ENCODE assay signal across 15 cellular contexts in the genomic region with DNA sequence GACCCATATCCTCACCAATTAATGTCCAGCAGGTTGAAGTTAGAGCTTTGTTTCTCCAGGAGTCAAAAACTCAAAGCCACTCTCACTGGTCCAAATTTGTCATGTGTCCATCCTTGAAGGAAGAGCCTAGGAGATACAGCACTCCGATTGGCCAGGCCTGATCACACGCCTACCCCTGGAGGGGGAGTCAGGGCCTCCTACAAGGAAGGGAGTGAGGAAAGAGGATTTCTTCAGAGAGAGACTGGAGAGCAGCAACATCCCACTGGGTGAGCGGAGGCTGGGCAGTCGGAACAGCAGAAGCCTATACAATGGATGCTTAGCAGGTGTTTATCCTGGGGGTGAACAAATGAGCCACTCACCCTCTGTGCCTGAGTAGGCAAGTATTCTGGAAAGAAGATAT.
DNase-seq lines count a peak whose midpoint lies in the region; ATAC-seq, FAIRE-seq and TF ChIP-seq lines count a peak whose summit lies in the region.
"Had no signal": no experiment of that assay in that cellular context is flagged by ENCODE, and none has a peak within 500 bp of the region (broad histone marks: within the 10 kb centered on the region; RNA-seq: fewer than 3 reads in every experiment).

No MANE protein-coding gene starts in this region.

- no peak for FAIRE-seq in kidney (lab: Jason Lieb, UNC)
- FAIRE-seq: K562 had no signal

- H3K4me3 Mint-ChIP-seq in HFFc6: no peak overlapping the region

- no peak overlapping the region for H3K27ac Mint-ChIP-seq in HFFc6

- H3K27ac ChIP-seq in iPS-20b (ENCODE audit: low read length) (peak overlapping the region; percentile 1), kidney (ENCODE audit: low read depth in 2 of 2, low read length in 2 of 2) (no peak overlapping the region)
- H3K27ac ChIP-seq: 22Rv1 had no signal

- H3K9me3 Mint-ChIP-seq in HFFc6: no peaks in the 10 kb centered on the region

- TF ChIP-seq CTCF in HFFc6 (IDR thresholded peaks at IDR 0.05) (no peak), kidney (IDR thresholded peaks at IDR 0.05; ENCODE audit: borderline replicate concordance, extremely low read depth, insufficient read depth) (no peak)

- no peaks in the 10 kb centered on the region for H3K36me3 ChIP-seq in iPS-20b (ENCODE audit: insufficient read depth, low read depth, low read length)
- H3K36me3 ChIP-seq in kidney (ENCODE audit: control insufficient read depth in 1 of 2, insufficient read depth in 2 of 2, low read length in 2 of 2): no peaks in the 10 kb centered on the region

- H3K27me3 Mint-ChIP-seq in HFFc6 (ENCODE audit: insufficient read depth): peaks cover 26% of the 10 kb centered on the region

- H3K4me3 ChIP-seq in iPS-20b (ENCODE audit: low read length): no peak overlapping the region
- H3K4me3 ChIP-seq in kidney (ENCODE audit: low read length in 2 of 2): no peak overlapping the region
- H3K4me3 ChIP-seq: K562 had no signal

- H3K36me3 Mint-ChIP-seq in HFFc6 (ENCODE audit: low read depth): no peaks in the 10 kb centered on the region

- no peaks in the 10 kb centered on the region for H3K27me3 ChIP-seq in iPS-20b (ENCODE audit: insufficient read depth, low read length)

- H3K4me1 Mint-ChIP-seq in HFFc6 (ENCODE audit: low read depth): no peaks in the 10 kb centered on the region

- H3K4me1 ChIP-seq in iPS-20b (ENCODE audit: insufficient read depth, low read length): peaks cover 26% of the 10 kb centered on the region
- H3K4me1 ChIP-seq in kidney (ENCODE audit: control insufficient read depth in 1 of 2, insufficient read depth in 1 of 2, low read depth in 1 of 2, low read length in 2 of 2): no peaks in the 10 kb centered on the region

- DNase-seq in DMS79 treated with DMSO at 0.1 percent for 48 hours (lab: John Stamatoyannopoulos, UW) (peak; percentile 24), DMS79 (lab: John Stamatoyannopoulos, UW) (no peak), posterior vena cava (ENCODE audit: low spot score) (peak; percentile 24), HFFc6 (no peak), pons (ENCODE audit: low spot score) (no peak), kidney (no peak)
- DNase-seq: HCEC 1CT, NCI-H1048, NCI-H446, NCI-H748 treated with DMSO at 0.1 percent for 48 hours, SHP77 had no signal

- H3K9ac ChIP-seq in iPS-20b (ENCODE audit: low read depth, low read length) (no peak overlapping the region; the same call in 1 of the 2 replicates), kidney (ENCODE audit: low read length in 2 of 2) (no peak overlapping the region)

- peak; percentile 53; the same call in 1 of the 3 replicates for ATAC-seq in SK-N-SH treated with all-trans-retinoic acid at 6 μM for 48 hours
- ATAC-seq: K562 had no signal

- intact Hi-C loops in posterior vena cava (cut with DNase I): no loop called here
- intact Hi-C loops in kidney (cut with DNase I): no loop called here

- H3K9me3 ChIP-seq in iPS-20b (ENCODE audit: insufficient read depth, low read depth, low read length) (no peaks in the 10 kb centered on the region), kidney (ENCODE audit: control insufficient read depth in 1 of 2, low read length in 2 of 2) (no peaks in the 10 kb centered on the region)

TF ChIP-seq in SK-N-SH treated with all-trans-retinoic acid at 6 μM for 48 hours, 23 proteins besides CTCF, POLR2A, EP300 and RAD21:
- TF ChIP-seq PPARA (CRISPR knock-in tag; IDR thresholded peaks at IDR 0.05; ENCODE audit: borderline replicate concordance) (no peak), ZNF70 (CRISPR knock-in tag; IDR thresholded peaks at IDR 0.05) (no peak), CSDC2 (CRISPR knock-in tag; IDR thresholded peaks at IDR 0.05) (no peak)
- TF ChIP-seq, protein P1, sequence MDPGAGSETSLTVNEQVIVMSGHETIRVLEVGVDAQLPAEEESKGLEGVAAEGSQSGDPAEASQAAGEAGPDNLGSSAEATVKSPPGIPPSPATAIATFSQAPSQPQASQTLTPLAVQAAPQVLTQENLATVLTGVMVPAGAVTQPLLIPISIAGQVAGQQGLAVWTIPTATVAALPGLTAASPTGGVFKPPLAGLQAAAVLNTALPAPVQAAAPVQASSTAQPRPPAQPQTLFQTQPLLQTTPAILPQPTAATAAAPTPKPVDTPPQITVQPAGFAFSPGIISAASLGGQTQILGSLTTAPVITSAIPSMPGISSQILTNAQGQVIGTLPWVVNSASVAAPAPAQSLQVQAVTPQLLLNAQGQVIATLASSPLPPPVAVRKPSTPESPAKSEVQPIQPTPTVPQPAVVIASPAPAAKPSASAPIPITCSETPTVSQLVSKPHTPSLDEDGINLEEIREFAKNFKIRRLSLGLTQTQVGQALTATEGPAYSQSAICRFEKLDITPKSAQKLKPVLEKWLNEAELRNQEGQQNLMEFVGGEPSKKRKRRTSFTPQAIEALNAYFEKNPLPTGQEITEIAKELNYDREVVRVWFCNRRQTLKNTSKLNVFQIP (CRISPR knock-in tag; IDR thresholded peaks at IDR 0.05; ENCODE audit: borderline replicate concordance, low read depth): no peak

Comparison
In these comparisons a context has a peak if more than half of its experiments do, and no peak if none do; other contexts are left out.
1. DNase-seq: peak in DMS79 treated with DMSO at 0.1 percent for 48 hours (single experiment) and posterior vena cava (single experiment); none in DMS79 (single experiment), HFFc6 (single experiment), pons (single experiment) and kidney (single experiment).